In genomic region chr5:14491505-14491904, GRCh38 we compare ENCODE assay signal across 16 cellular contexts.
DNase-seq lines count a peak whose midpoint lies in the region; ATAC-seq, FAIRE-seq and TF ChIP-seq lines count a peak whose summit lies in the region.
"Had no signal": no experiment of that assay in that cellular context is flagged by ENCODE, and none has a peak within 500 bp of the region (broad histone marks: within the 10 kb centered on the region; RNA-seq: fewer than 3 reads in every experiment).

No MANE protein-coding gene starts in this region.

- peak; percentile 77 for DNase-seq in AG10803 (ENCODE audit: low read depth)
- DNase-seq in NB4 (ENCODE audit: low read depth), result peak; percentile 66
- DNase-seq in epithelial cell of esophagus (ENCODE audit: low read depth), result peak; percentile 42
- DNase-seq in mucosa of gallbladder (ENCODE audit: low spot score), result peak; percentile 38
- DNase-seq in RCC 7860 (ENCODE audit: low spot score), result no peak
- DNase-seq: activated CD8-positive, alpha-beta memory T cell treated with anti-CD3 and anti-CD28 coated beads for 24 hours; activated naive CD4-positive, alpha-beta T cell treated with Interleukin-2 at 50 U/mL for 16 hours; AML-193; NCI-H2171 treated with DMSO at 0.1 percent for 48 hours; OCI-M1; T-helper 9 cell had no signal

- TF ChIP-seq POLR2A in NB4 (IDR thresholded peaks at IDR 0.05; ENCODE audit: extremely low read depth, insufficient read length), result no peak

- no peak for ATAC-seq in GM21515 (IDR thresholded peaks at IDR 0.05; ENCODE audit: unreplicated experiment)
- no peak for ATAC-seq in GM18868 (IDR thresholded peaks at IDR 0.05; ENCODE audit: unreplicated experiment)
- ATAC-seq in HG02973 (IDR thresholded peaks at IDR 0.05; ENCODE audit: unreplicated experiment), result no peak

- FAIRE-seq in RCC 7860 (lab: Jason Lieb, UNC), result no peak
- FAIRE-seq: G401.6 had no signal

- TF ChIP-seq CTCF in AG10803 (conservative IDR thresholded peaks at IDR 0.05; ENCODE audit: low read length) (no peak), NB4 (IDR thresholded peaks at IDR 0.05; ENCODE audit: low read depth, low read length) (no peak), epithelial cell of esophagus (IDR thresholded peaks at IDR 0.05; ENCODE audit: insufficient read depth, low read depth, low read length, missing control alignments) (no peak)

- no peak overlapping the region for H3K4me3 ChIP-seq in AG10803 (ENCODE audit: low read length)
- H3K4me3 ChIP-seq in NB4 (ENCODE audit: low read depth, low read length), result no peak overlapping the region
- H3K4me3 ChIP-seq in epithelial cell of esophagus (ENCODE audit: low read length), result no peak overlapping the region
- H3K4me3 ChIP-seq: gastrocnemius medialis had no signal
